ENCODE assay signal across 8 cellular contexts in the genomic region with DNA sequence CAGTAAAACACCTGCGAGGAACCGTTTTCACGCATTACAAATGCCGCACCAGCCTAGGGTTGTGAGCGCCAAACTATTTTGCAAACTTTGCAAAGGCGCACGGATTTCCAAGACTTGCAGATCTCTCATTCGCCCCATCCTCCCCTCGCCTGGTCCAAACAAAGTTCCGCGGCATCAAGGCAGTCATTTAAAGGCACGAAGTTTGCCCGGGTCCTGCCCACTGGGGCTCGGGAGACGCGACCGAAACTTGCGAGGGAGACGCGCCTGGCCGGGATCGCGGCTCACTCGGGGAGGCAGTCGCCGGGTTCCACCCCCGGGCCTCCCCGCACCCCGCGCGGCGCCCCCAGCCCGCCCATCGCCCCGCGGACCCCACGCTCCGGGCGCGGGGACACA. TPM values are rescaled to one million over a fixed set of nuclear protein-coding genes. Genes with fewer than 3 reads are reported as not detected.
DNase-seq lines count a peak whose midpoint lies in the region; ATAC-seq and TF ChIP-seq lines count a peak whose summit lies in the region.

No MANE protein-coding gene starts in this region.

- peaks cover 0 to 2% (median 1%) of the 10 kb centered on the region in 3 experiments; a peak in 2 of 7 replicates for H3K36me3 Mint-ChIP-seq in H9 (ENCODE audit: insufficient read depth in 1 of 3, low read depth in 3 of 3)

- H3K4me2 ChIP-seq in H9 (ENCODE audit: insufficient read depth, insufficient read length, low read length), result peak overlapping the region; percentile 99
- H3K4me2 ChIP-seq in OCI-LY1 (ENCODE audit: low read length), result peak overlapping the region; percentile 63

- peak overlapping the region; percentile 76 for H2BK12ac ChIP-seq in H9 (ENCODE audit: insufficient read length, low read depth, low read length)

- peak overlapping the region; percentile 67 for H3K4me3 ChIP-seq in OCI-LY1 (ENCODE audit: low read depth, low read length, poor library complexity, severe bottlenecking)
- peak overlapping the region; percentile 98 for H3K4me3 ChIP-seq in adipocyte (ENCODE audit: low read length)
- H3K4me3 ChIP-seq in heart right ventricle, result peak overlapping the region; percentile 72 to 96 (median 84)
- peak overlapping the region; percentile 94 to 95 for H3K4me3 ChIP-seq in prostate gland

- H3K4ac ChIP-seq in H9 (ENCODE audit: low read depth, low read length), result no peak overlapping the region; the same call in 1 of the 2 replicates

- H3K36me3 ChIP-seq in OCI-LY1 (ENCODE audit: insufficient read depth, low read length) (no peaks in the 10 kb centered on the region), adipocyte (ENCODE audit: control insufficient read depth, insufficient read depth, low read length, severe bottlenecking) (no peaks in the 10 kb centered on the region), heart right ventricle (no peaks in the 10 kb centered on the region), prostate gland (no peaks in the 10 kb centered on the region)

- H2AK5ac ChIP-seq in H9 (ENCODE audit: insufficient read length, low read length), result no peak overlapping the region

- no peak overlapping the region for H2BK15ac ChIP-seq in H9 (ENCODE audit: low read depth, low read length)

- H3K56ac ChIP-seq in H9 (ENCODE audit: insufficient read length, low read depth, low read length), result no peak overlapping the region

- H2BK5ac ChIP-seq in H9 (ENCODE audit: insufficient read length, low read length), result no peak overlapping the region

- ATAC-seq in heart right ventricle, result peak in 5 of 8 donors; percentile 9 to 25 (median 21)

- H3K4me1 ChIP-seq in H9 (ENCODE audit: insufficient read depth, low read length) (peaks cover 9% of the 10 kb centered on the region), OCI-LY1 (ENCODE audit: insufficient read depth, low read length, severe bottlenecking) (peaks cover 57% of the 10 kb centered on the region), adipocyte (ENCODE audit: control insufficient read depth, insufficient read depth, low read length) (peaks cover 20% of the 10 kb centered on the region), heart right ventricle (peaks cover 4 to 27% (median 19%) of the 10 kb centered on the region in 9 donors), prostate gland (replicated peaks) (no peaks in the 10 kb centered on the region)

- H3K27me3 Mint-ChIP-seq in H9 (ENCODE audit: low read depth), result peaks cover 8% of the 10 kb centered on the region

- H3K4me3 Mint-ChIP-seq in H9, result peak overlapping the region; percentile 91 to 92

- peak overlapping the region; percentile 97 for H4K5ac ChIP-seq in H9 (ENCODE audit: insufficient read length, low read depth, low read length)

- no peak for TF ChIP-seq POLR2A in prostate gland (IDR thresholded peaks at IDR 0.05)

- H2BK120ac ChIP-seq in H9 (ENCODE audit: low read depth, low read length, poor library complexity, severe bottlenecking), result no peak overlapping the region

- peaks cover 3% of the 10 kb centered on the region for H3K79me1 ChIP-seq in H9 (ENCODE audit: insufficient read depth, low read depth, low read length, poor library complexity, severe bottlenecking)

- DNase-seq in ELF-1 (ENCODE audit: low read depth, low spot score) (peak; percentile 29), H9 (peak; percentile 35), adipocyte (ENCODE audit: low read depth) (peak; percentile 70), heart right ventricle (peak; percentile 14 to 39), prostate gland (ENCODE audit: low spot score) (peak; percentile 24), NCI-H1105 treated with DMSO at 0.1 percent for 48 hours (lab: John Stamatoyannopoulos, UW) (no peak), NCI-H345 treated with DMSO at 0.1 percent for 48 hours (lab: John Stamatoyannopoulos, UW; ENCODE audit: unreplicated experiment) (no peak)

- no peaks in the 10 kb centered on the region for H4K20me1 ChIP-seq in H9 (ENCODE audit: control insufficient read depth, insufficient read depth, insufficient read length)
- no peaks in the 10 kb centered on the region for H4K20me1 ChIP-seq in OCI-LY1 (ENCODE audit: insufficient read depth, low read length)

- H3K9me3 ChIP-seq in H9 (ENCODE audit: control insufficient read depth, low read depth, low read length) (no peaks in the 10 kb centered on the region), OCI-LY1 (ENCODE audit: low read length) (no peaks in the 10 kb centered on the region), adipocyte (ENCODE audit: control insufficient read depth, low read length) (no peaks in the 10 kb centered on the region), heart right ventricle (no peaks in the 10 kb centered on the region), prostate gland (no peaks in the 10 kb centered on the region)

- H3K4me1 Mint-ChIP-seq in H9, result peaks cover 33% of the 10 kb centered on the region in 2 experiments

- H3K14ac ChIP-seq in H9 (ENCODE audit: insufficient read depth, low read length), result peak overlapping the region; percentile 97

- no peak overlapping the region for H2BK20ac ChIP-seq in H9 (ENCODE audit: low read depth, low read length, poor library complexity, severe bottlenecking)

- intact Hi-C loops in heart right ventricle (cut with DNase I), result loop anchor here in 7 of 10 donors (2.0 to 10.0 kb wide), 10 partner anchors 71 to 131 kb away; partner anchors contain the start of gene ECHDC3 (in 1 of the 7)
- intact Hi-C loops in prostate gland (cut with DNase I), result loop anchor here (5.0 kb wide), 1 partner anchor 76 kb away; no protein-coding TSS in a partner anchor

- H3K23ac ChIP-seq in H9 (ENCODE audit: insufficient read length, low read depth, low read length), result peak overlapping the region; percentile 41

- H3K23me2 ChIP-seq in H9 (ENCODE audit: insufficient read length, low read depth, low read length, poor library complexity, severe bottlenecking), result peaks cover 7% of the 10 kb centered on the region

- H3F3A ChIP-seq in OCI-LY1 (ENCODE audit: insufficient read depth, low read length), result no peaks in the 10 kb centered on the region

- no peaks in the 10 kb centered on the region for H3K9me2 ChIP-seq in OCI-LY1 (ENCODE audit: low read depth, low read length)

- WGBS in H9 (ENCODE audit: extremely low coverage, insufficient read length, low lambda C conversion rate), result no CpG with 5 or more reads among the region's 40 CpGs
- 0 to 1% methylated on average over 24 to 40 of the region's 40 CpGs for WGBS in heart right ventricle, 2 donors
- WGBS in prostate gland, result 0% methylated on average over 40 of the region's 40 CpGs

- peak overlapping the region; percentile 97 for H4K8ac ChIP-seq in H9 (replicated peaks; ENCODE audit: insufficient read length, low read depth, low read length)

- peak overlapping the region; percentile 69 for H2AFZ ChIP-seq in H9 (ENCODE audit: low read length)
- H2AFZ ChIP-seq in OCI-LY1 (ENCODE audit: low read length), result no peak overlapping the region

- peak overlapping the region; percentile 93 for H3K18ac ChIP-seq in H9 (ENCODE audit: insufficient read length, low read depth, low read length)

- no peak for TF ChIP-seq CTCF in H9 (conservative IDR thresholded peaks at IDR 0.05)
- no peak for TF ChIP-seq CTCF in OCI-LY1 (IDR thresholded peaks at IDR 0.05; ENCODE audit: low read length)
- no peak for TF ChIP-seq CTCF in heart right ventricle (IDR thresholded peaks at IDR 0.05)
- no peak for TF ChIP-seq CTCF in prostate gland (IDR thresholded peaks at IDR 0.05)

- peak overlapping the region; percentile 79 for H3K27ac ChIP-seq in H9 (ENCODE audit: insufficient read length, low read depth, low read length)
- peak overlapping the region; percentile 74 for H3K27ac ChIP-seq in OCI-LY1 (ENCODE audit: low read depth, low read length, poor library complexity, severe bottlenecking)
- H3K27ac ChIP-seq in heart right ventricle, result peak overlapping the region; percentile 73 to 94 (median 92)
- H3K27ac ChIP-seq in prostate gland, result peak overlapping the region; percentile 83 to 90

- no peak overlapping the region for H4K91ac ChIP-seq in H9 (ENCODE audit: insufficient read length, low read depth, low read length)

- no peaks in the 10 kb centered on the region for H3K27me3 ChIP-seq in H9 (ENCODE audit: insufficient read depth, low read length)
- no peaks in the 10 kb centered on the region; the same call in 1 of the 2 replicates for H3K27me3 ChIP-seq in OCI-LY1 (ENCODE audit: insufficient read depth, low read length)
- H3K27me3 ChIP-seq in adipocyte (replicated peaks; ENCODE audit: control insufficient read depth, insufficient read depth, low read length), result no peaks in the 10 kb centered on the region
- H3K27me3 ChIP-seq in heart right ventricle, result no peaks in the 10 kb centered on the region
- no peaks in the 10 kb centered on the region for H3K27me3 ChIP-seq in prostate gland (replicated peaks; ENCODE audit: insufficient read depth)

- H3T11ph ChIP-seq in H9 (ENCODE audit: low read length), result no peak overlapping the region

- H3K9ac ChIP-seq in H9 (ENCODE audit: extremely low read depth, insufficient read length, low read length), result peak overlapping the region; percentile 95
- peak overlapping the region; percentile 64 for H3K9ac ChIP-seq in OCI-LY1 (ENCODE audit: low read length)
- peak overlapping the region; percentile 83 for H3K9ac ChIP-seq in adipocyte (ENCODE audit: low read length)

- H3K9me3 Mint-ChIP-seq in H9, result no peaks in the 10 kb centered on the region

- peak overlapping the region; percentile 84 to 96 (median 95) for H3K27ac Mint-ChIP-seq in H9

- H3K79me2 ChIP-seq in H9 (ENCODE audit: insufficient read depth, low read length), result peaks cover 28% of the 10 kb centered on the region; the same call in 1 of the 2 replicates
- peaks cover 37% of the 10 kb centered on the region for H3K79me2 ChIP-seq in OCI-LY1 (ENCODE audit: insufficient read depth, low read length)

RNA-seq across cellular contexts. Expression of gene USP6NL, which starts 0.6 kb away (rescaled TPM):
- 27.7 and 28.3 TPM in 2 replicates for total RNA-seq in H9 (2021)
- total RNA-seq in heart right ventricle, result 10 to 100 TPM in 2 of 10 donors, 1 to 10 TPM in 8; 5.7 to 11.1 (median 8.9) TPM
- polyA plus RNA-seq in heart right ventricle, result 1 to 10 TPM; 1.8 to 4.1 TPM
- total RNA-seq in prostate gland, result 10 to 100 TPM; 13.9 to 28.4 TPM

Comparison
In these comparisons a context has a peak if more than half of its experiments do, and no peak if none do; other contexts are left out.
1. DNase-seq: peak in ELF-1 (single experiment), H9 (single experiment), adipocyte (single experiment), heart right ventricle (2 of 2) and prostate gland (single experiment); none in NCI-H1105 treated with DMSO at 0.1 percent for 48 hours (single experiment) and NCI-H345 treated with DMSO at 0.1 percent for 48 hours (single experiment).
2. Peak in every context shown above with its lines, with median percentiles within 50 percentile points of each other: H3K27ac ChIP-seq, H3K9ac ChIP-seq and H3K4me3 ChIP-seq.